8 cellular contexts compared by ENCODE assay signal in the genomic region with DNA sequence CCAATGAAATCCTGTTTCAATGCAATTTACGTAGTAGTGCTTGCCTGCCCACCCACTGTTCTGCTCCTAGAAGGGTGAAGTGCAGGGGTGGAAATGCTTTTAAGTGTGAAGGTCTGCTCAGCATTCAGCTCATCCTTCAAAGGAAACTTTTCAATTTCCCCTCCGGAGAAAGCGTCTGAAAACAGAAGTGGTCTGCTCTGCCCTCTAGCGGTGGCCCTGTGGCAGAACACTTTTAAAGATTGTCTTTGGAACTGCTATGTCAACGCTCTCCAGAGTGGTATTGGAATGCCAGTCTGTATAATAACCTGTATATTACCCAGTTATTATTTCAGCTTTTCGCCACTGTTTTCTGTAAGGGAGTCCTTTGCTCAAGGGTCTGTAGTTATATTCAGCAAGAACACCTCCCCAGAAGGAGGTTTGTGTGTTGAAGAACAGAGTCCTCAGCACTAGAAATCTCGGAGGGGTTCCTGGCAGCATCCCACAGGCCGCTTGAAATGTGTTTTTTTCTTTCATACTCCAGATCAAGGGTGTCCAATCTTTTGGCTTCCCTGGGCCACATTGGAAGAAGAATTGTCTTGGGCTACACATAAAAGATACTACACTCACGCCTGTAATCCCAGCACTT.
A peak's percentile ranks its signal among the peaks of the same experiment; 100 is the strongest.
DNase-seq lines count a peak whose midpoint lies in the region; ATAC-seq, FAIRE-seq and TF ChIP-seq lines count a peak whose summit lies in the region.

No MANE protein-coding gene starts in this region.

- H3K4me3 ChIP-seq in HEK293 (ENCODE audit: low read depth, low read length) (no peak overlapping the region), H1 (ENCODE audit: extremely low read depth in 1 of 4, insufficient read depth in 2 of 4, low read depth in 3 of 4, low read length in 4 of 4) (no peak overlapping the region)

- TF ChIP-seq CTCF in HEK293 (tag by site-specific recombination; IDR thresholded peaks at IDR 0.05) (peak; percentile 24; the same call in 1 of the 2 replicates), H1 (IDR thresholded peaks at IDR 0.05; ENCODE audit: control extremely low read depth in 1 of 3, insufficient read depth in 1 of 3, low read depth in 1 of 3, low read length in 3 of 3) (peak; percentile 46 to 86 (median 78))

- no peak overlapping the region for H4K5ac ChIP-seq in H1 (ENCODE audit: insufficient read length, low read depth, low read length)

- CTCF ChIA-PET in HEK293 (lab: Yijun Ruan, JAX) (interaction anchor here (0.5 to 10.9 kb wide), 82 partner anchors 8 to 1314 kb away, joined by 3 to 270 read pairs (median 4); a partner anchor contains a TSS), H1 (lab: Charles Lee; ENCODE audit: partially characterized antibody) (interaction anchor here (0.6 to 14.2 kb wide), 60 partner anchors 9 to 835 kb away, joined by 3 to 197 read pairs (median 4); no protein-coding TSS in a partner anchor)
- CTCF ChIA-PET in activated CD4-positive, alpha-beta memory T cell treated with anti-CD3 and anti-CD28 coated beads for 36 hours (lab: Charles Lee), result interaction anchor here (0.6 to 11.5 kb wide), 44 partner anchors 9 to 575 kb away, joined by 3 to 206 read pairs (median 4); a partner anchor contains a TSS

- H3K36me3 Mint-ChIP-seq in activated CD4-positive, alpha-beta memory T cell treated with anti-CD3 and anti-CD28 coated beads for 36 hours, result no peaks in the 10 kb centered on the region

- no peak for TF ChIP-seq POLR2A in H1 (IDR thresholded peaks at IDR 0.05; ENCODE audit: control extremely low read depth in 1 of 2, low read depth in 2 of 2, low read length in 2 of 2)

- no peak overlapping the region for H2BK20ac ChIP-seq in H1 (ENCODE audit: low read length)

- H3K27me3 ChIP-seq in H1 (replicated peaks in 1 of 4; ENCODE audit: control insufficient read depth in 3 of 4, extremely low read depth in 1 of 4, insufficient read depth in 3 of 4, low read length in 3 of 4), result no peaks in the 10 kb centered on the region

- intact Hi-C loops in activated CD4-positive, alpha-beta memory T cell treated with anti-CD3 and anti-CD28 coated beads for 36 hours (cut with micrococcal nuclease), result loop anchor here (1.0 to 2.0 kb wide), 5 partner anchors 9 to 558 kb away; a partner anchor contains a TSS

- DNase-seq in GM03348 (ENCODE audit: low spot score), result peak; percentile 74
- peak; percentile 29 for DNase-seq in NCI-H226
- peak; percentile 72 for DNase-seq in activated CD4-positive, alpha-beta memory T cell treated with anti-CD3 and anti-CD28 coated beads for 36 hours
- peak in 1 of 2 experiments; percentile 64 for DNase-seq in H1 (ENCODE audit: low read depth in 1 of 2, low spot score in 2 of 2)
- DNase-seq in myocyte (ENCODE audit: low read depth), result peak; percentile 57
- DNase-seq in stimulated activated naive CD4-positive, alpha-beta T cell treated with Interleukin-2 at 50 U/mL for 16 hours (lab: John Stamatoyannopoulos, UW), result peak; percentile 29

- no peak for ATAC-seq in HG02588 (IDR thresholded peaks at IDR 0.05; ENCODE audit: unreplicated experiment)

- H3K18ac ChIP-seq in H1 (ENCODE audit: extremely low read depth, low read length), result no peak overlapping the region

- H3K79me1 ChIP-seq in H1 (ENCODE audit: low read depth, low read length), result no peaks in the 10 kb centered on the region

- H3K56ac ChIP-seq in H1 (replicated peaks; ENCODE audit: insufficient read length, low read depth, low read length), result no peak overlapping the region

- no peak overlapping the region for H3K23ac ChIP-seq in H1 (ENCODE audit: insufficient read length)

- H2BK15ac ChIP-seq in H1 (ENCODE audit: low read length), result no peak overlapping the region

- H3K36me3 ChIP-seq in HEK293 (ENCODE audit: control insufficient read depth in 2 of 2, insufficient read depth in 1 of 2, low read length in 2 of 2) (no peaks in the 10 kb centered on the region), H1 (ENCODE audit: control insufficient read depth in 2 of 4, insufficient read depth in 4 of 4, low read length in 3 of 4) (no peaks in the 10 kb centered on the region)

- H2BK12ac ChIP-seq in H1 (ENCODE audit: low read depth, low read length), result no peak overlapping the region

- 35% methylated on average over 9 of the region's 9 CpGs; no CpG with 5 or more reads in 1 of the 2 experiments for WGBS in H1 (ENCODE audit: extremely low coverage in 1 of 2, insufficient coverage in 1 of 2, insufficient read length in 1 of 2, insufficient replicate concordance in 2 of 2, low coverage in 1 of 2, low lambda C conversion rate in 2 of 2, missing lambda C conversion rate in 1 of 2), 2 experiments

- H2AK5ac ChIP-seq in H1 (ENCODE audit: low read depth, low read length), result no peak overlapping the region

- H3K9me3 Mint-ChIP-seq in activated CD4-positive, alpha-beta memory T cell treated with anti-CD3 and anti-CD28 coated beads for 36 hours, result no peaks in the 10 kb centered on the region

- no peak overlapping the region for H3K4me3 Mint-ChIP-seq in activated CD4-positive, alpha-beta memory T cell treated with anti-CD3 and anti-CD28 coated beads for 36 hours

- H4K8ac ChIP-seq in H1 (ENCODE audit: extremely low read depth, insufficient read depth, low read length), result no peak overlapping the region

- no peaks in the 10 kb centered on the region for H4K20me1 ChIP-seq in H1 (replicated peaks in 1 of 2; ENCODE audit: control insufficient read depth in 1 of 2, insufficient read depth in 2 of 2, low read length in 2 of 2)

- peaks cover 6% of the 10 kb centered on the region; the same call in 1 of the 2 replicates for H3K4me1 ChIP-seq in HEK293 (ENCODE audit: control insufficient read depth, insufficient read depth, low read length)
- H3K4me1 ChIP-seq in H1 (replicated peaks in 1 of 4; ENCODE audit: control insufficient read depth in 3 of 4, insufficient read depth in 4 of 4, low read length in 3 of 4), result peaks cover 0 to 3% (median 3%) of the 10 kb centered on the region in 4 experiments; a peak in 3 of 7 replicates

- peaks cover 18% of the 10 kb centered on the region for H3K27me3 Mint-ChIP-seq in activated CD4-positive, alpha-beta memory T cell treated with anti-CD3 and anti-CD28 coated beads for 36 hours

- peak; percentile 67 to 76 for TF ChIP-seq RAD21 in H1 (IDR thresholded peaks at IDR 0.05 in 1 of 2, conservative IDR thresholded peaks at IDR 0.05 in 1 of 2; ENCODE audit: low read depth in 2 of 2, low read length in 2 of 2)

- H4K91ac ChIP-seq in H1 (replicated peaks; ENCODE audit: insufficient read length, low read length), result no peak overlapping the region

- no peak overlapping the region for H3K14ac ChIP-seq in H1 (ENCODE audit: insufficient read length)

- H2AFZ ChIP-seq in H1 (ENCODE audit: low read length), result no peak overlapping the region

- H2BK120ac ChIP-seq in H1 (replicated peaks; ENCODE audit: low read depth, low read length), result no peak overlapping the region

- H2BK5ac ChIP-seq in H1 (ENCODE audit: low read depth, low read length), result no peak overlapping the region

- H3K9me3 ChIP-seq in HEK293 (ENCODE audit: control insufficient read depth, insufficient read depth, low read depth, low read length) (no peaks in the 10 kb centered on the region), H1 (ENCODE audit: insufficient read depth in 2 of 2, low read depth in 1 of 2, low read length in 1 of 2) (no peaks in the 10 kb centered on the region)

- peak; percentile 52 for FAIRE-seq in H1 (lab: Jason Lieb, UNC)

- no peaks in the 10 kb centered on the region for H3K23me2 ChIP-seq in H1 (ENCODE audit: low read depth, low read length)

- H3K4me2 ChIP-seq in H1 (ENCODE audit: insufficient read depth in 1 of 2, low read depth in 2 of 2, low read length in 2 of 2), result no peak overlapping the region

- no peak overlapping the region for H3K9ac ChIP-seq in H1 (replicated peaks in 1 of 4; ENCODE audit: extremely low read depth in 1 of 4, low read depth in 3 of 4, low read length in 3 of 4)

- no peaks in the 10 kb centered on the region for H3K79me2 ChIP-seq in H1 (ENCODE audit: control insufficient read depth in 1 of 2, insufficient read depth in 2 of 2, low read length in 2 of 2)

- POLR2A ChIA-PET in HEK293 (lab: Yijun Ruan, JAX) (no interaction called here), H1 (lab: Charles Lee; ENCODE audit: partially characterized antibody) (interaction anchor here (0.7 to 0.8 kb wide), 2 partner anchors 200 to 235 kb away, joined by 3 to 5 read pairs; no protein-coding TSS in a partner anchor)
- POLR2A ChIA-PET in activated CD4-positive, alpha-beta memory T cell treated with anti-CD3 and anti-CD28 coated beads for 36 hours (lab: Charles Lee), result no interaction called here

- no peak overlapping the region for H3K27ac Mint-ChIP-seq in activated CD4-positive, alpha-beta memory T cell treated with anti-CD3 and anti-CD28 coated beads for 36 hours

- peaks cover 14% of the 10 kb centered on the region for H3K4me1 Mint-ChIP-seq in activated CD4-positive, alpha-beta memory T cell treated with anti-CD3 and anti-CD28 coated beads for 36 hours (ENCODE audit: low read depth)

- no peak for TF ChIP-seq EP300 in H1 (IDR thresholded peaks at IDR 0.05; ENCODE audit: borderline replicate concordance in 1 of 2, low read depth in 2 of 2, low read length in 2 of 2)

- H3K27ac ChIP-seq in HEK293 (ENCODE audit: extremely low read depth, low read depth, low read length) (no peak overlapping the region), H1 (ENCODE audit: low read depth, low read length) (no peak overlapping the region)

- no peak overlapping the region for H3K4ac ChIP-seq in H1 (replicated peaks; ENCODE audit: insufficient read length, low read depth, low read length)

TF ChIP-seq in HEK293, 187 proteins besides CTCF, POLR2A, EP300 and RAD21 (continues in another document):
- no peak for TF ChIP-seq ZNF114 (tag by site-specific recombination; IDR thresholded peaks at IDR 0.05)
- peak; percentile 99 for TF ChIP-seq PRDM1 (tag by site-specific recombination; IDR thresholded peaks at IDR 0.05)
- TF ChIP-seq ZNF292 (tag by site-specific recombination; IDR thresholded peaks at IDR 0.05; ENCODE audit: borderline replicate concordance, low read depth), result no peak
- no peak for TF ChIP-seq ZNF624 (tag by site-specific recombination; IDR thresholded peaks at IDR 0.05)
- TF ChIP-seq ZBTB17 (tag by site-specific recombination; IDR thresholded peaks at IDR 0.05), result no peak
- TF ChIP-seq ZNF561 (tag by site-specific recombination; IDR thresholded peaks at IDR 0.05; ENCODE audit: borderline replicate concordance), result no peak
- TF ChIP-seq ZNF514 (tag by site-specific recombination; IDR thresholded peaks at IDR 0.05), result no peak

TF ChIP-seq in H1, 55 proteins besides CTCF, POLR2A, EP300 and RAD21 (continues in another document):
- TF ChIP-seq CEBPB (IDR thresholded peaks at IDR 0.05; ENCODE audit: low read depth, low read length) (no peak), JUN (IDR thresholded peaks at IDR 0.05; ENCODE audit: low read depth, low read length) (no peak), SIRT6 (IDR thresholded peaks at IDR 0.05; ENCODE audit: low read length) (no peak), POLR2AphosphoS5 (IDR thresholded peaks at IDR 0.05; ENCODE audit: low read depth, low read length) (no peak), SP4 (IDR thresholded peaks at IDR 0.05; ENCODE audit: low read length) (no peak)
- TF ChIP-seq, protein P1, sequence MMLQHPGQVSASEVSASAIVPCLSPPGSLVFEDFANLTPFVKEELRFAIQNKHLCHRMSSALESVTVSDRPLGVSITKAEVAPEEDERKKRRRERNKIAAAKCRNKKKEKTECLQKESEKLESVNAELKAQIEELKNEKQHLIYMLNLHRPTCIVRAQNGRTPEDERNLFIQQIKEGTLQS (IDR thresholded peaks at IDR 0.05; ENCODE audit: insufficient read depth, low read depth, low read length), result no peak
